9 cellular contexts compared by ENCODE assay signal in the genomic region with DNA sequence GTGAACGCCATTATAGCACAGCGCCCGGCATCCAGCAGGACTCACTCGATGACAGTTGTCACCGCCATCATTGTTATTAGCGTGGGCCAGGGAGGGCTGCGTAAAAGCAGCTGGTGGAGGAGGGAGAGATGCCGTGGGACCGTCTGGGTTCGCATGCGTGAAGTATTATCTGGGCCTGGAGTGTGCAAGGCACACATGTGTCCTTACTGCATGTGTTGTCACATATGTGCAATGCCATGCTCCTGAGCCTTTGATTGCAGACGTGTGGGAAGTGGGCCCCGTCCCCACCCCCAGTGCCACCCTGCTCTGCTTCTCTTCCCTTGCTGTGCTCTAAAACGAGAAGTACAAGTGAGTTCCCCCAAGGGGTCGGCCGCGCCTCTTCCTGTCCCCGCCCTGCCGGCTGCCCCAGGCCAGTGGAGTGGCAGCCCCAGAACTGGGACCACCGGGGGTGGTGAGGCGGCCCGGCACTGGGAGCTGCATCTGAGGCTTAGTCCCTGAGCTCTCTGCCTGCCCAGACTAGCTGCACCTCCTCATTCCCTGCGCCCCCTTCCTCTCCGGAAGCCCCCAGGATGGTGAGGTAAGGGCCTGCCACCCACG. TPM values are rescaled to one million over a fixed set of nuclear protein-coding genes. Genes with fewer than 3 reads are reported as not detected.
A peak's percentile ranks its signal among the peaks of the same experiment; 100 is the strongest.
DNase-seq lines count a peak whose midpoint lies in the region; ATAC-seq lines count a peak whose summit lies in the region.
"Had no signal": no experiment of that assay in that cellular context is flagged by ENCODE, and none has a peak within 500 bp of the region (broad histone marks: within the 10 kb centered on the region; RNA-seq: fewer than 3 reads in every experiment).

A gene (plus strand): TSS at position 413 of the 597 bp plus-strand sequence. CDS start 157 bp downstream, at position 570.

- peak within 1 kb of the TSS; percentile 82 to 95 (median 93) for H3K27ac ChIP-seq in BLaER1 treated with 17β-estradiol and CSF1 and Interleukin-3, amounts not matched to agents 10 nM and 100 nM
- H3K27ac ChIP-seq in skin epidermis = peak within 1 kb of the TSS; percentile 28 to 99 (median 88)

- H3K4me3 Mint-ChIP-seq in activated CD4-positive, alpha-beta memory T cell treated with anti-CD3 and anti-CD28 coated beads, Interleukin-2, amount 10 ng/mL, durations not matched to agents 7 days and 5 days = peak within 1 kb of the TSS; percentile 94

- H4K20me1 ChIP-seq in BLaER1 treated with 17β-estradiol and CSF1 and Interleukin-3, amounts not matched to agents 10 nM and 100 nM = peaks cover 0 to 29% (median 5%) of the 10 kb centered on the region in 11 experiments; a peak in 12 of 22 replicates

- peak within 1 kb of the TSS; percentile 88 to 95 (median 92) for H3K9ac ChIP-seq in BLaER1 treated with 17β-estradiol and CSF1 and Interleukin-3, amounts not matched to agents 10 nM and 100 nM

- H3K4me1 Mint-ChIP-seq in activated CD4-positive, alpha-beta memory T cell treated with anti-CD3 and anti-CD28 coated beads, Interleukin-2, amount 10 ng/mL, durations not matched to agents 7 days and 5 days = peaks cover 78% of the 10 kb centered on the region

- POLR2A ChIA-PET in activated CD4-positive, alpha-beta memory T cell treated with anti-CD3 and anti-CD28 coated beads, Interleukin-2, amount 10 ng/mL, durations not matched to agents 7 days and 5 days (lab: Charles Lee) = interaction anchor here (0.9 to 11.8 kb wide), 9 partner anchors 9 to 198 kb away, joined by 3 to 1188 read pairs (median 6); a partner anchor contains a TSS

- peaks cover 0 to 34% (median 15%) of the 10 kb centered on the region in 11 experiments; a peak in 16 of 22 replicates for H3K36me3 ChIP-seq in BLaER1 treated with 17β-estradiol and CSF1 and Interleukin-3, amounts not matched to agents 10 nM and 100 nM

- peak; percentile 70 for DNase-seq in activated CD4-positive, alpha-beta memory T cell treated with anti-CD3 and anti-CD28 coated beads, Interleukin-2, amount 10 ng/mL, durations not matched to agents 7 days and 5 days
- DNase-seq in Right ventricle myocardium superior = peak; percentile 86
- no peak for DNase-seq in NCI-H1436 treated with DMSO at 0.1 percent for 48 hours (lab: John Stamatoyannopoulos, UW)

- CTCF ChIA-PET in activated CD4-positive, alpha-beta memory T cell treated with anti-CD3 and anti-CD28 coated beads, Interleukin-2, amount 10 ng/mL, durations not matched to agents 7 days and 5 days (lab: Charles Lee) = interaction anchor here (1.0 to 11.2 kb wide), 6 partner anchors 10 to 157 kb away, joined by 3 to 465 read pairs (median 10); a partner anchor contains a TSS

- no peaks in the 10 kb centered on the region for H3K9me3 ChIP-seq in BLaER1 treated with 17β-estradiol and CSF1 and Interleukin-3, amounts not matched to agents 10 nM and 100 nM (replicated peaks in 1 of 11)

- peak within 1 kb of the TSS; percentile 92 to 100 (median 99) for H3K4me2 ChIP-seq in BLaER1 treated with 17β-estradiol and CSF1 and Interleukin-3, amounts not matched to agents 10 nM and 100 nM

- H3K4me1 ChIP-seq in BLaER1 treated with 17β-estradiol and CSF1 and Interleukin-3, amounts not matched to agents 10 nM and 100 nM = peaks cover 64 to 97% (median 83%) of the 10 kb centered on the region in 10 experiments

- peaks cover 45% of the 10 kb centered on the region for H3K36me3 Mint-ChIP-seq in activated CD4-positive, alpha-beta memory T cell treated with anti-CD3 and anti-CD28 coated beads, Interleukin-2, amount 10 ng/mL, durations not matched to agents 7 days and 5 days (ENCODE audit: low read depth)

- ATAC-seq in HG03432 (IDR thresholded peaks at IDR 0.05; ENCODE audit: unreplicated experiment) = peak; percentile 20
- peak; percentile 61 for ATAC-seq in Right ventricle myocardium superior (ENCODE audit: poor library complexity)
- no peak for ATAC-seq in GM19397 (IDR thresholded peaks at IDR 0.05; ENCODE audit: unreplicated experiment)
- ATAC-seq in GM21390 (IDR thresholded peaks at IDR 0.05; ENCODE audit: unreplicated experiment) = no peak

- H3K27me3 ChIP-seq in BLaER1 treated with 17β-estradiol and CSF1 and Interleukin-3, amounts not matched to agents 10 nM and 100 nM = no peaks in the 10 kb centered on the region

- peak within 1 kb of the TSS; percentile 78 to 99 (median 86) for H3K4me3 ChIP-seq in BLaER1 treated with 17β-estradiol and CSF1 and Interleukin-3, amounts not matched to agents 10 nM and 100 nM
- peak within 1 kb of the TSS; percentile 30 to 50 (median 45) for H3K4me3 ChIP-seq in skin epidermis

- intact Hi-C loops in Right ventricle myocardium superior (cut with DNase I) = no loop called here

- no peaks in the 10 kb centered on the region for H3K9me3 Mint-ChIP-seq in activated CD4-positive, alpha-beta memory T cell treated with anti-CD3 and anti-CD28 coated beads, Interleukin-2, amount 10 ng/mL, durations not matched to agents 7 days and 5 days

- H3K27me3 Mint-ChIP-seq in activated CD4-positive, alpha-beta memory T cell treated with anti-CD3 and anti-CD28 coated beads, Interleukin-2, amount 10 ng/mL, durations not matched to agents 7 days and 5 days = no peaks in the 10 kb centered on the region

- H3K27ac Mint-ChIP-seq in activated CD4-positive, alpha-beta memory T cell treated with anti-CD3 and anti-CD28 coated beads, Interleukin-2, amount 10 ng/mL, durations not matched to agents 7 days and 5 days = peak within 1 kb of the TSS; percentile 99

RNA-seq across cellular contexts. Expression of the gene that starts here (rescaled TPM):
- total RNA-seq in activated CD4-positive, alpha-beta memory T cell treated with anti-CD3 and anti-CD28 coated beads, Interleukin-2, amount 10 ng/mL, durations not matched to agents 7 days and 5 days = 100 to 1,000 TPM; 295 to 299 TPM
- total RNA-seq in Right ventricle myocardium superior = 7.2 TPM
- total RNA-seq: Daoy had no signal

Comparison
In these comparisons a context has a peak if more than half of its experiments do, and no peak if none do; other contexts are left out.
1. RNA of the gene that starts here (total RNA-seq): 295 to 299 TPM in activated CD4-positive, alpha-beta memory T cell treated with anti-CD3 and anti-CD28 coated beads, Interleukin-2, amount 10 ng/mL, durations not matched to agents 7 days and 5 days; 7.2 TPM in Right ventricle myocardium superior (single experiment); every median in the first group is over 10 times any median in the second.
2. ATAC-seq: peak in HG03432 (single experiment) and Right ventricle myocardium superior (single experiment); none in GM19397 (single experiment) and GM21390 (single experiment).